In the genomic region with DNA sequence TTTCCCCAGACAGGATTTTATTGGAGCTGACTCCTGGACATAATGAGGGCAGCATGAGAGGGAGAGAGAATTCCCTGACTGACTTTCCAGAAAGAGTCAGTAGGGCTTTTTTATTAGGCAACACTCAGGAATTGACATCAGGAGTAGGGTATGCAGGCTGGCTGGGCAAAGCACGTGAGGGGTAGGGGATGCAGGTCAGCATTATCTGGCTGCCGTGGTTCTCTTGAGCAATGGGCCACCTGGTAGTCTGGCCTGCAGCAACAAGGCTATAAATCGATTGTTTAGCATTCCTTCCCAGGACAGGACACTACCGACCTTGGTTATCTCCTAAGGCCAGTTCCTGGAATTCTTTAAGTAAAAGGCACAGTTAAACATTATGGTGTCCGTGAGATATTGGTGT, we compare ENCODE assay signal across 22 cellular contexts.
"Had no signal": no experiment of that assay in that cellular context is flagged by ENCODE, and none has a peak within 500 bp of the region (broad histone marks: within the 10 kb centered on the region; RNA-seq: fewer than 3 reads in every experiment).

No MANE protein-coding gene starts in this region.

- H3K9ac ChIP-seq: neural progenitor cell had no signal

- H3K36me3 ChIP-seq: brain microvascular endothelial cell, colonic mucosa, neural progenitor cell, prostate gland, right atrium auricular region, suprapubic skin, transverse colon had no signal

- H3K4me1 ChIP-seq: colonic mucosa, neural progenitor cell, prostate gland, right atrium auricular region, suprapubic skin, transverse colon had no signal

- H3K9me3 ChIP-seq: colonic mucosa, prostate gland, right atrium auricular region, suprapubic skin had no signal

- H3K4me2 ChIP-seq: neural progenitor cell had no signal

- H2AFZ ChIP-seq: neural progenitor cell had no signal

- FAIRE-seq: TTC549 had no signal

- H3K27me3 ChIP-seq: brain microvascular endothelial cell, colonic mucosa, neural progenitor cell, right atrium auricular region, transverse colon had no signal

- ATAC-seq: activated T-helper 17 cell treated with anti-CD3 and anti-CD28 coated beads, Interleukin-2, amount 50 U/mL, for 72 hours; left cardiac atrium; naive thymus-derived CD4-positive, alpha-beta T cell had no signal

- DNase-seq: activated B cell treated with CpG ODN at 0.5 μM for 24 hours; activated CD4-positive, alpha-beta memory T cell treated with anti-CD3 and anti-CD28 coated beads, Interleukin-2, amount 10 ng/mL, durations not matched to agents 7 days and 5 days; activated CD4-positive, alpha-beta T cell treated with anti-CD3 and anti-CD28 coated beads for 48 hours; activated naive CD4-positive, alpha-beta T cell treated with Interleukin-2 at 50 U/mL for 16 hours; activated naive CD8-positive, alpha-beta T cell treated with anti-CD3 and anti-CD28 coated beads, Interleukin-2, amount 10 ng/mL, durations not matched to agents 7 days and 5 days; activated T-cell treated with anti-CD3 and anti-CD28 coated beads, Interleukin-2, amount 50 U/mL, for 1 hour; brain microvascular endothelial cell; colonic mucosa; left cardiac atrium; mesendoderm; naive thymus-derived CD4-positive, alpha-beta T cell; stimulated activated CD4-positive, alpha-beta T cell treated with anti-CD3 and anti-CD28 coated beads, Interleukin-15, amount 100 ng/mL, for 24 hours; stimulated activated CD4-positive, alpha-beta T cell treated with anti-CD3 and anti-CD28 coated beads, Interleukin-2, amount 100 ng/mL, for 48 hours; T-helper 2 cell; transverse colon had no signal

- H3K27ac ChIP-seq: brain microvascular endothelial cell, colonic mucosa, neural progenitor cell, prostate gland, right atrium auricular region, skin epidermis, suprapubic skin, transverse colon had no signal

- H3K4me3 ChIP-seq: colonic mucosa, neural progenitor cell, prostate gland, right atrium auricular region, skin epidermis, suprapubic skin, transverse colon had no signal
